17 cellular contexts compared by ENCODE assay signal in the genomic region with DNA sequence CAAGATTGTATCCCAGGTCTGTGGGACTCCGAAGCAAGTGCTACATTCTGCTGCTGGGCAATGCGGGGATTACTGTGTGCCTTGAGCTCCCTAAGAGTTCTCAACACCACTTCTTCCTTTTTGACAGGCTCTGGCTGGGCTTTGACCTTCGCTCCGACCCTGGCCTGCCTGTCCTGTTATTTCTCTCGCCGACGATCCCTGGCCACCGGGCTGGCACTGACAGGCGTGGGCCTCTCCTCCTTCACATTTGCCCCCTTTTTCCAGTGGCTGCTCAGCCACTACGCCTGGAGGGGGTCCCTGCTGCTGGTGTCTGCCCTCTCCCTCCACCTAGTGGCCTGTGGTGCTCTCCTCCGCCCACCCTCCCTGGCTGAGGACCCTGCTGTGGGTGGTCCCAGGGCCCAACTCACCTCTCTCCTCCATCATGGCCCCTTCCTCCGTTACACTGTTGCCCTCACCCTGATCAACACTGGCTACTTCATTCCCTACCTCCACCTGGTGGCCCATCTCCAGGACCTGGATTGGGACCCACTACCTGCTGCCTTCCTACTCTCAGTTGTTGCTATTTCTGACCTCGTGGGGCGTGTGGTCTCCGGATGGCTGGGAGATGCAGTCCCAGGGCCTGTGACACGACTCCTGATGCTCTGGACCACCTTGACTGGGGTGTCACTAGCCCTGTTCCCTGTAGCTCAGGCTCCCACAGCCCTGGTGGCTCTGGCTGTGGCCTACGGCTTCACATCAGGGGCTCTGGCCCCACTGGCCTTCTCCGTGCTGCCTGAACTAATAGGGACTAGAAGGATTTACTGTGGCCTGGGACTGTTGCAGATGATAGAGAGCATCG. TPM values are rescaled to one million over a fixed set of nuclear protein-coding genes. Genes with fewer than 3 reads are reported as not detected.
DNase-seq lines count a peak whose midpoint lies in the region; ATAC-seq and TF ChIP-seq lines count a peak whose summit lies in the region.
"Had no signal": no experiment of that assay in that cellular context is flagged by ENCODE, and none has a peak within 500 bp of the region (broad histone marks: within the 10 kb centered on the region; RNA-seq: fewer than 3 reads in every experiment).

No MANE protein-coding gene starts in this region.

- peaks cover 47% of the 10 kb centered on the region for H3K4me1 Mint-ChIP-seq in activated CD4-positive, alpha-beta memory T cell treated with anti-CD3 and anti-CD28 coated beads for 36 hours (ENCODE audit: low read depth)
- H3K4me1 Mint-ChIP-seq in MCF 10A (ENCODE audit: insufficient read depth, unreplicated experiment): peaks cover 16% of the 10 kb centered on the region

- TF ChIP-seq CTCF in left ventricle myocardium inferior (IDR thresholded peaks at IDR 0.05; ENCODE audit: borderline replicate concordance): no peak
- no peak for TF ChIP-seq CTCF in right atrium auricular region (IDR thresholded peaks at IDR 0.05)
- TF ChIP-seq CTCF in MCF 10A (IDR thresholded peaks at IDR 0.05; ENCODE audit: unreplicated experiment): no peak

- no peaks in the 10 kb centered on the region for H3K9me3 Mint-ChIP-seq in activated CD4-positive, alpha-beta memory T cell treated with anti-CD3 and anti-CD28 coated beads for 36 hours
- no peaks in the 10 kb centered on the region for H3K9me3 Mint-ChIP-seq in MCF 10A (ENCODE audit: unreplicated experiment)

- BruUV-seq in MCF 10A (replicated peaks; lab: Mats Ljungman, UMichigan): no TSS peak

- POLR2A ChIA-PET in activated CD4-positive, alpha-beta memory T cell treated with anti-CD3 and anti-CD28 coated beads for 36 hours (lab: Charles Lee): interaction anchor here (0.6 to 0.7 kb wide), 3 partner anchors 14 to 292 kb away, joined by 3 to 4 read pairs (median 4); no protein-coding TSS in a partner anchor
- POLR2A ChIA-PET in MCF 10A (lab: Yijun Ruan, JAX): interaction anchor here (1.8 to 1.9 kb wide), 2 partner anchors 7 to 26 kb away, joined by 10 read pairs; partner anchors contain the start of gene RNASEK

- DNase-seq in left ventricle myocardium inferior (no peak), right atrium auricular region (ENCODE audit: low spot score) (no peak), left lobe of liver (ENCODE audit: low spot score) (peak; percentile 83), superior temporal gyrus (ENCODE audit: extremely low spot score) (no peak), MCF 10A (ENCODE audit: unreplicated experiment) (no peak), T1000 (lab: John Stamatoyannopoulos, UW) (no peak)
- no peak for DNase-seq in activated CD4-positive, alpha-beta memory T cell treated with anti-CD3 and anti-CD28 coated beads for 36 hours
- DNase-seq: AML-193; effector CD8-positive, alpha-beta T cell; NCI-H2171; stimulated activated CD4-positive, alpha-beta T cell treated with anti-CD3 and anti-CD28 coated beads, Interleukin-4, amount 100 ng/mL, for 24 hours; stimulated activated naive CD4-positive, alpha-beta T cell had no signal

- H3K36me3 Mint-ChIP-seq in activated CD4-positive, alpha-beta memory T cell treated with anti-CD3 and anti-CD28 coated beads for 36 hours: peaks cover 4% of the 10 kb centered on the region
- H3K36me3 Mint-ChIP-seq in MCF 10A (ENCODE audit: insufficient read depth, unreplicated experiment): peaks cover 10% of the 10 kb centered on the region

- peak overlapping the region; percentile 4 for H3K4me3 Mint-ChIP-seq in activated CD4-positive, alpha-beta memory T cell treated with anti-CD3 and anti-CD28 coated beads for 36 hours
- H3K4me3 Mint-ChIP-seq in MCF 10A (ENCODE audit: unreplicated experiment): no peak overlapping the region

- intact Hi-C loops in left ventricle myocardium inferior (cut with micrococcal nuclease) (no loop called here), MCF 10A (cut with micrococcal nuclease) (no loop called here)
- intact Hi-C loops in activated CD4-positive, alpha-beta memory T cell treated with anti-CD3 and anti-CD28 coated beads for 36 hours (cut with micrococcal nuclease): no loop called here

- peaks cover 49% of the 10 kb centered on the region for H3K4me1 ChIP-seq in left ventricle myocardium inferior
- H3K4me1 ChIP-seq in right atrium auricular region: peaks cover 0 to 35% of the 10 kb centered on the region in 2 donors

- peaks cover 18% of the 10 kb centered on the region for H3K27me3 ChIP-seq in left ventricle myocardium inferior (ENCODE audit: low read depth)
- H3K27me3 ChIP-seq in right atrium auricular region: peaks cover 0 to 4% of the 10 kb centered on the region in 2 donors

- peak overlapping the region; percentile 23 for H3K27ac Mint-ChIP-seq in activated CD4-positive, alpha-beta memory T cell treated with anti-CD3 and anti-CD28 coated beads for 36 hours
- H3K27ac Mint-ChIP-seq in MCF 10A (ENCODE audit: low read depth, unreplicated experiment): no peak overlapping the region

- H3K9me3 ChIP-seq in left ventricle myocardium inferior (replicated peaks) (no peaks in the 10 kb centered on the region), right atrium auricular region (no peaks in the 10 kb centered on the region)
- H3K9me3 ChIP-seq: ascending aorta had no signal

- H3K27ac ChIP-seq in left ventricle myocardium inferior (replicated peaks): peak overlapping the region; percentile 5
- no peak overlapping the region for H3K27ac ChIP-seq in right atrium auricular region
- H3K27ac ChIP-seq: ascending aorta had no signal

- CTCF ChIA-PET in activated CD4-positive, alpha-beta memory T cell treated with anti-CD3 and anti-CD28 coated beads for 36 hours (lab: Charles Lee): interaction anchor here (0.7 to 3.7 kb wide), 6 partner anchors 8 to 127 kb away, joined by 3 to 38 read pairs (median 4); no protein-coding TSS in a partner anchor
- CTCF ChIA-PET in MCF 10A (lab: Yijun Ruan, JAX): interaction anchor here (1.2 to 1.9 kb wide), 3 partner anchors 8 to 102 kb away, joined by 3 to 12 read pairs (median 5); no protein-coding TSS in a partner anchor

- H3K4me3 ChIP-seq in left ventricle myocardium inferior (peak overlapping the region; percentile 72), right atrium auricular region (no peak overlapping the region)
- H3K4me3 ChIP-seq: ascending aorta had no signal

- no peaks in the 10 kb centered on the region for H3K27me3 Mint-ChIP-seq in activated CD4-positive, alpha-beta memory T cell treated with anti-CD3 and anti-CD28 coated beads for 36 hours
- H3K27me3 Mint-ChIP-seq in MCF 10A (ENCODE audit: insufficient read depth, unreplicated experiment): no peaks in the 10 kb centered on the region

- ATAC-seq in left lobe of liver (peak; percentile 26), HG02870 (IDR thresholded peaks at IDR 0.05; ENCODE audit: unreplicated experiment) (no peak)

- H3K36me3 ChIP-seq in left ventricle myocardium inferior (no peaks in the 10 kb centered on the region), right atrium auricular region (no peaks in the 10 kb centered on the region)
- H3K36me3 ChIP-seq: ascending aorta had no signal

RNA-seq across cellular contexts. Expression of gene SLC16A13, which starts 2.4 kb away (rescaled TPM):
- 1.4 TPM for total RNA-seq in left ventricle myocardium inferior
- under 1 TPM; 0.70 to 0.71 TPM for total RNA-seq in right atrium auricular region
- total RNA-seq in activated CD4-positive, alpha-beta memory T cell treated with anti-CD3 and anti-CD28 coated beads for 36 hours: 10 to 100 TPM; 10.4 to 10.7 TPM
- total RNA-seq in left lobe of liver: 39.9 TPM
- total RNA-seq in MCF 10A (2022): 7.5 and 11.1 TPM in 2 replicates

RNA-seq across cellular contexts. Expression of gene SLC16A11, which starts 5.6 kb away (rescaled TPM):
- total RNA-seq in left ventricle myocardium inferior (0.38 TPM), right atrium auricular region (1 to 10 TPM; 1.9 to 3.4 TPM), left lobe of liver (2.5 TPM), MCF 10A (2022) (not detected in 2 replicates)
- total RNA-seq in activated CD4-positive, alpha-beta memory T cell treated with anti-CD3 and anti-CD28 coated beads for 36 hours: 1 to 10 TPM; 1.4 to 1.5 TPM
- total RNA-seq: ascending aorta, fibroblast of villous mesenchyme, H4 had no signal

RNA-seq across cellular contexts. Expression of gene BCL6B, which starts 15.4 kb away (rescaled TPM):
- total RNA-seq in left ventricle myocardium inferior (13.7 TPM), right atrium auricular region (1 to 10 TPM; 6.1 to 9.2 TPM), left lobe of liver (1.7 TPM), MCF 10A (2022) (not detected in 2 replicates)
- total RNA-seq in activated CD4-positive, alpha-beta memory T cell treated with anti-CD3 and anti-CD28 coated beads for 36 hours: 1 to 10 TPM in 1 of 2 experiments, under 1 TPM in 1; 0.53 to 1.3 TPM
- total RNA-seq: fibroblast of villous mesenchyme, H4 had no signal

RNA-seq across cellular contexts. Expression of gene RNASEK, which starts 25.8 kb away (rescaled TPM):
- total RNA-seq in left ventricle myocardium inferior (174 TPM), right atrium auricular region (100 to 1,000 TPM; 231 to 334 TPM), left lobe of liver (83.9 TPM), MCF 10A (2022) (155 and 209 TPM in 2 replicates)
- total RNA-seq in activated CD4-positive, alpha-beta memory T cell treated with anti-CD3 and anti-CD28 coated beads for 36 hours: 100 to 1,000 TPM; 175 to 180 TPM

RNA-seq across cellular contexts. Expression of gene CLEC10A, which starts 41.8 kb away (rescaled TPM):
- total RNA-seq in left ventricle myocardium inferior (2.9 TPM), right atrium auricular region (1 to 10 TPM; 1.4 to 3.6 TPM), left lobe of liver (1.1 TPM), MCF 10A (2022) (not detected in 2 replicates)
- not detected for total RNA-seq in activated CD4-positive, alpha-beta memory T cell treated with anti-CD3 and anti-CD28 coated beads for 36 hours
- total RNA-seq: fibroblast of villous mesenchyme; H4; T-helper 1 cell treated with Interleukin-12 subunit alpha and Interleukin-12 subunit beta and Interleukin-4 antibody, amounts not matched to agents 30 ng/mL and 1 ng/mL, for 36 hours had no signal
